ENCODE assay signal across 22 cellular contexts in genomic region chr2:796151-796955, GRCh38.
DNase-seq lines count a peak whose midpoint lies in the region; ATAC-seq, FAIRE-seq and TF ChIP-seq lines count a peak whose summit lies in the region.
"Had no signal": no experiment of that assay in that cellular context is flagged by ENCODE, and none has a peak within 500 bp of the region (broad histone marks: within the 10 kb centered on the region; RNA-seq: fewer than 3 reads in every experiment).

No MANE protein-coding gene starts in this region.

- ATAC-seq in DND-41 (ENCODE audit: insufficient read depth, low read depth) (0 out of 3 replicates have a peak, but pooled peaks have one; percentile 12), foreskin keratinocyte (no peak)

- peaks cover 2 to 3% of the 10 kb centered on the region in 2 experiments; a peak in 2 of 5 replicates for H3K9me3 Mint-ChIP-seq in H9
- H3K9me3 Mint-ChIP-seq in nephron = peaks cover 4% of the 10 kb centered on the region
- H3K9me3 Mint-ChIP-seq in MCF 10A (ENCODE audit: unreplicated experiment) = no peaks in the 10 kb centered on the region

- H3K23me2 ChIP-seq in H9 (ENCODE audit: insufficient read length, low read depth, low read length, poor library complexity, severe bottlenecking) = no peaks in the 10 kb centered on the region
- no peaks in the 10 kb centered on the region for H3K23me2 ChIP-seq in H1 (ENCODE audit: low read depth, low read length)

- H3K36me3 Mint-ChIP-seq in H9 (ENCODE audit: insufficient read depth in 1 of 3, low read depth in 3 of 3) = peaks cover 0 to 4% (median 0%) of the 10 kb centered on the region in 3 experiments; a peak in 1 of 7 replicates
- H3K36me3 Mint-ChIP-seq in nephron (ENCODE audit: low read depth) = no peaks in the 10 kb centered on the region
- H3K36me3 Mint-ChIP-seq in MCF 10A (ENCODE audit: insufficient read depth, unreplicated experiment) = no peaks in the 10 kb centered on the region
- H3K36me3 Mint-ChIP-seq: CD14-positive monocyte had no signal

- H3K9me3 ChIP-seq in DND-41 (ENCODE audit: insufficient read depth, low read length, severe bottlenecking) (no peaks in the 10 kb centered on the region), H9 (ENCODE audit: control insufficient read depth, low read depth, low read length) (no peaks in the 10 kb centered on the region), H1 (ENCODE audit: insufficient read depth in 2 of 2, low read depth in 1 of 2, low read length in 1 of 2) (peaks cover 0 to 2% of the 10 kb centered on the region in 2 experiments; a peak in 1 of 4 replicates), OCI-LY7 (ENCODE audit: low read length) (no peaks in the 10 kb centered on the region)
- H3K9me3 ChIP-seq: A549 had no signal

- TF ChIP-seq CTCF in DND-41 (IDR thresholded peaks at IDR 0.05; ENCODE audit: borderline replicate concordance, extremely low read depth, low read length, poor library complexity, severe bottlenecking) (no peak), H9 (conservative IDR thresholded peaks at IDR 0.05) (no peak), H1 (IDR thresholded peaks at IDR 0.05; ENCODE audit: control extremely low read depth in 1 of 3, insufficient read depth in 1 of 3, low read depth in 1 of 3, low read length in 3 of 3) (no peak), nephron (IDR thresholded peaks at IDR 0.05; ENCODE audit: unreplicated experiment in 3 of 3) (no peak), MCF 10A (IDR thresholded peaks at IDR 0.05; ENCODE audit: unreplicated experiment) (no peak), OCI-LY7 (conservative IDR thresholded peaks at IDR 0.05; ENCODE audit: low read length) (no peak), foreskin keratinocyte (conservative IDR thresholded peaks at IDR 0.05) (no peak)

- H4K5ac ChIP-seq in H9 (ENCODE audit: insufficient read length, low read depth, low read length) (no peak overlapping the region), H1 (ENCODE audit: insufficient read length, low read depth, low read length) (no peak overlapping the region)

- DNase-seq in DND-41 (no peak), H9 (peak; percentile 22), H1 (ENCODE audit: low read depth in 1 of 2, low spot score in 2 of 2) (no peak), MCF 10A (ENCODE audit: unreplicated experiment) (no peak), OCI-LY7 (ENCODE audit: low spot score) (no peak), foreskin keratinocyte (no peak), iPS-NIHi11 (ENCODE audit: low spot score) (no peak)
- DNase-seq: HFFc6, MV-4-11, NCI-H1694, NCI-H2081 treated with DMSO at 0.1 percent for 48 hours, NCI-H2171 treated with DMSO at 0.1 percent for 48 hours, NCI-H524 treated with DMSO at 0.1 percent for 48 hours, NCI-H82, SIG-M5 had no signal

- no peaks in the 10 kb centered on the region for H3K79me2 ChIP-seq in DND-41 (ENCODE audit: insufficient read depth, low read length)
- no peaks in the 10 kb centered on the region for H3K79me2 ChIP-seq in H9 (ENCODE audit: insufficient read depth, low read length)
- H3K79me2 ChIP-seq in H1 (ENCODE audit: control insufficient read depth in 1 of 2, insufficient read depth in 2 of 2, low read length in 2 of 2) = no peaks in the 10 kb centered on the region
- H3K79me2 ChIP-seq in OCI-LY7 (ENCODE audit: insufficient read depth, low read depth, low read length) = no peaks in the 10 kb centered on the region

- no peak overlapping the region for H3K56ac ChIP-seq in H9 (ENCODE audit: insufficient read length, low read depth, low read length)
- H3K56ac ChIP-seq in H1 (replicated peaks; ENCODE audit: insufficient read length, low read depth, low read length) = no peak overlapping the region

- TF ChIP-seq EP300 in H1 (IDR thresholded peaks at IDR 0.05; ENCODE audit: borderline replicate concordance in 1 of 2, low read depth in 2 of 2, low read length in 2 of 2) = no peak

- H3K4me1 ChIP-seq in DND-41 (ENCODE audit: insufficient read depth, low read length) = no peaks in the 10 kb centered on the region
- no peaks in the 10 kb centered on the region for H3K4me1 ChIP-seq in H9 (ENCODE audit: insufficient read depth, low read length)
- peaks cover 0 to 3% (median 0%) of the 10 kb centered on the region in 4 experiments; a peak in 1 of 7 replicates for H3K4me1 ChIP-seq in H1 (replicated peaks in 1 of 4; ENCODE audit: control insufficient read depth in 3 of 4, insufficient read depth in 4 of 4, low read length in 3 of 4)
- H3K4me1 ChIP-seq in OCI-LY7 (ENCODE audit: insufficient read depth, low read length, poor library complexity, severe bottlenecking) = no peaks in the 10 kb centered on the region
- H3K4me1 ChIP-seq in foreskin keratinocyte = no peaks in the 10 kb centered on the region
- H3K4me1 ChIP-seq: A549 had no signal

- H4K91ac ChIP-seq in H9 (ENCODE audit: insufficient read length, low read depth, low read length) (no peak overlapping the region), H1 (replicated peaks; ENCODE audit: insufficient read length, low read length) (no peak overlapping the region)

- CTCF ChIA-PET in H1 (lab: Charles Lee; ENCODE audit: partially characterized antibody) (interaction anchor here (0.6 to 2.7 kb wide), 5 partner anchors 20 to 262 kb away, joined by 3 to 10 read pairs (median 3); no protein-coding TSS in a partner anchor), MCF 10A (lab: Yijun Ruan, JAX) (interaction anchor here (1.0 kb wide), 1 partner anchor 10 kb away, joined by 3 read pairs; no protein-coding TSS in a partner anchor), OCI-LY7 (lab: Charles Lee; ENCODE audit: unreplicated experiment) (no interaction called here)

- H4K8ac ChIP-seq in H9 (replicated peaks; ENCODE audit: insufficient read length, low read depth, low read length) (no peak overlapping the region), H1 (ENCODE audit: extremely low read depth, insufficient read depth, low read length) (peak overlapping the region; percentile 63; the same call in 1 of the 2 replicates)

- no peak overlapping the region for H3K4me3 ChIP-seq in DND-41 (ENCODE audit: low read depth in 1 of 2, low read length in 2 of 2)
- H3K4me3 ChIP-seq in H1 (ENCODE audit: extremely low read depth in 1 of 4, insufficient read depth in 2 of 4, low read depth in 3 of 4, low read length in 4 of 4) = no peak overlapping the region
- no peak overlapping the region for H3K4me3 ChIP-seq in OCI-LY7 (ENCODE audit: low read depth, low read length, poor library complexity, severe bottlenecking)
- H3K4me3 ChIP-seq: A549 had no signal

- no peak overlapping the region for H3T11ph ChIP-seq in H9 (ENCODE audit: low read length)

- WGBS in H9 (ENCODE audit: extremely low coverage, insufficient read length, low lambda C conversion rate) = no CpG with 5 or more reads among the region's 23 CpGs
- WGBS in H1 (ENCODE audit: extremely low coverage in 1 of 2, insufficient coverage in 1 of 2, insufficient read length in 1 of 2, insufficient replicate concordance in 2 of 2, low coverage in 1 of 2, low lambda C conversion rate in 2 of 2, missing lambda C conversion rate in 1 of 2), 2 experiments = 91% methylated on average over 22 of the region's 23 CpGs; no CpG with 5 or more reads in 1 of the 2 experiments

- H3K36me3 ChIP-seq in DND-41 (ENCODE audit: insufficient read depth, low read length) (no peaks in the 10 kb centered on the region), H1 (ENCODE audit: control insufficient read depth in 2 of 4, insufficient read depth in 4 of 4, low read length in 3 of 4) (no peaks in the 10 kb centered on the region), OCI-LY7 (ENCODE audit: insufficient read depth, low read length) (no peaks in the 10 kb centered on the region)

- H2BK5ac ChIP-seq in H9 (ENCODE audit: insufficient read length, low read length) (no peak overlapping the region), H1 (ENCODE audit: low read depth, low read length) (no peak overlapping the region)

- H3K4me3 Mint-ChIP-seq in H9 (no peak overlapping the region), nephron (no peak overlapping the region), MCF 10A (ENCODE audit: unreplicated experiment) (no peak overlapping the region)
- H3K4me3 Mint-ChIP-seq: B cell, CD14-positive monocyte, HFFc6 had no signal

- no peaks in the 10 kb centered on the region for H3K9me2 ChIP-seq in OCI-LY7 (ENCODE audit: insufficient read depth, low read length)

- H2AK5ac ChIP-seq in H9 (ENCODE audit: insufficient read length, low read length) (no peak overlapping the region), H1 (ENCODE audit: low read depth, low read length) (no peak overlapping the region)

- no peak overlapping the region for H2AFZ ChIP-seq in DND-41 (ENCODE audit: low read depth, low read length)
- no peak overlapping the region for H2AFZ ChIP-seq in H9 (ENCODE audit: low read length)
- H2AFZ ChIP-seq in H1 (ENCODE audit: low read length) = no peak overlapping the region
- no peak overlapping the region for H2AFZ ChIP-seq in OCI-LY7 (ENCODE audit: low read length)

- H3K27ac ChIP-seq in DND-41 (ENCODE audit: low read length) (no peak overlapping the region), H9 (ENCODE audit: insufficient read length, low read depth, low read length) (no peak overlapping the region), H1 (ENCODE audit: low read depth, low read length) (no peak overlapping the region), OCI-LY7 (ENCODE audit: low read depth, low read length, poor library complexity, severe bottlenecking) (no peak overlapping the region), foreskin keratinocyte (no peak overlapping the region)
- H3K27ac ChIP-seq: A549, HL-60, KMS-11 had no signal

- H2BK15ac ChIP-seq in H9 (ENCODE audit: low read depth, low read length) (no peak overlapping the region), H1 (ENCODE audit: low read length) (no peak overlapping the region)

- H3K18ac ChIP-seq in H9 (ENCODE audit: insufficient read length, low read depth, low read length) (no peak overlapping the region), H1 (ENCODE audit: extremely low read depth, low read length) (no peak overlapping the region)

- no peak overlapping the region for H2BK12ac ChIP-seq in H9 (ENCODE audit: insufficient read length, low read depth, low read length)
- H2BK12ac ChIP-seq in H1 (ENCODE audit: low read depth, low read length) = no peak overlapping the region

- no peaks in the 10 kb centered on the region for H4K20me1 ChIP-seq in DND-41 (ENCODE audit: insufficient read depth, low read length)
- no peaks in the 10 kb centered on the region for H4K20me1 ChIP-seq in H9 (ENCODE audit: control insufficient read depth, insufficient read depth, insufficient read length)
- H4K20me1 ChIP-seq in H1 (replicated peaks in 1 of 2; ENCODE audit: control insufficient read depth in 1 of 2, insufficient read depth in 2 of 2, low read length in 2 of 2) = no peaks in the 10 kb centered on the region
- H4K20me1 ChIP-seq in OCI-LY7 (ENCODE audit: insufficient read depth, low read length) = no peaks in the 10 kb centered on the region

- intact Hi-C loops in MCF 10A (cut with micrococcal nuclease) (no loop called here), OCI-LY7 (cut with micrococcal nuclease; ENCODE audit: unreplicated experiment) (no loop called here)

- TF ChIP-seq POLR2A in H1 (IDR thresholded peaks at IDR 0.05; ENCODE audit: control extremely low read depth in 1 of 2, low read depth in 2 of 2, low read length in 2 of 2) = no peak

- H3K9ac ChIP-seq in DND-41 (ENCODE audit: low read depth, low read length) (no peak overlapping the region), H9 (ENCODE audit: extremely low read depth, insufficient read length, low read length) (no peak overlapping the region), H1 (replicated peaks in 1 of 4; ENCODE audit: extremely low read depth in 1 of 4, low read depth in 3 of 4, low read length in 3 of 4) (no peak overlapping the region)
- H3K9ac ChIP-seq: KMS-11 had no signal

- H2BK120ac ChIP-seq in H9 (ENCODE audit: low read depth, low read length, poor library complexity, severe bottlenecking) (no peak overlapping the region), H1 (replicated peaks; ENCODE audit: low read depth, low read length) (no peak overlapping the region)

- no peak overlapping the region for H3K23ac ChIP-seq in H9 (ENCODE audit: insufficient read length, low read depth, low read length)
- H3K23ac ChIP-seq in H1 (ENCODE audit: insufficient read length) = no peak overlapping the region

- H3K27ac Mint-ChIP-seq in H9 (no peak overlapping the region), nephron (peak overlapping the region; percentile 94 to 96 (median 95)), MCF 10A (ENCODE audit: low read depth, unreplicated experiment) (no peak overlapping the region)
- H3K27ac Mint-ChIP-seq: B cell, CD14-positive monocyte, HFFc6 had no signal

- H2BK20ac ChIP-seq in H9 (ENCODE audit: low read depth, low read length, poor library complexity, severe bottlenecking) = no peak overlapping the region
- H2BK20ac ChIP-seq in H1 (ENCODE audit: low read length) = no peak overlapping the region

- no peak overlapping the region for H3K4me2 ChIP-seq in DND-41 (ENCODE audit: insufficient read depth, low read length)
- H3K4me2 ChIP-seq in H9 (ENCODE audit: insufficient read depth, insufficient read length, low read length) = no peak overlapping the region
- no peak overlapping the region for H3K4me2 ChIP-seq in H1 (ENCODE audit: insufficient read depth in 1 of 2, low read depth in 2 of 2, low read length in 2 of 2)
- no peak overlapping the region for H3K4me2 ChIP-seq in OCI-LY7 (ENCODE audit: low read length)
- H3K4me2 ChIP-seq: A549, KMS-11 had no signal

- no peak overlapping the region for H3K4ac ChIP-seq in H9 (ENCODE audit: low read depth, low read length)
- no peak overlapping the region for H3K4ac ChIP-seq in H1 (replicated peaks; ENCODE audit: insufficient read length, low read depth, low read length)

- FAIRE-seq in H1 (lab: Jason Lieb, UNC) = no peak
- FAIRE-seq: A549, H54 had no signal

- no peaks in the 10 kb centered on the region for H3K27me3 ChIP-seq in DND-41 (ENCODE audit: insufficient read depth, low read length, poor library complexity)
- no peaks in the 10 kb centered on the region for H3K27me3 ChIP-seq in H9 (ENCODE audit: insufficient read depth, low read length)
- H3K27me3 ChIP-seq in H1 (replicated peaks in 1 of 4; ENCODE audit: control insufficient read depth in 3 of 4, extremely low read depth in 1 of 4, insufficient read depth in 3 of 4, low read length in 3 of 4) = peaks cover 0 to 3% (median 0%) of the 10 kb centered on the region in 4 experiments; a peak in 2 of 7 replicates
- H3K27me3 ChIP-seq in foreskin keratinocyte = no peaks in the 10 kb centered on the region

- H3K27me3 Mint-ChIP-seq in H9 (ENCODE audit: low read depth) (peaks cover 6% of the 10 kb centered on the region), nephron (ENCODE audit: low read depth) (peaks cover 11% of the 10 kb centered on the region), MCF 10A (ENCODE audit: insufficient read depth, unreplicated experiment) (no peaks in the 10 kb centered on the region)

- H3K79me1 ChIP-seq in H9 (ENCODE audit: insufficient read depth, low read depth, low read length, poor library complexity, severe bottlenecking) = no peaks in the 10 kb centered on the region
- no peaks in the 10 kb centered on the region for H3K79me1 ChIP-seq in H1 (ENCODE audit: low read depth, low read length)

- H3K4me1 Mint-ChIP-seq in H9 (peaks cover 9 to 11% of the 10 kb centered on the region in 2 experiments), nephron (peaks cover 59% of the 10 kb centered on the region), MCF 10A (ENCODE audit: insufficient read depth, unreplicated experiment) (no peaks in the 10 kb centered on the region)
- H3K4me1 Mint-ChIP-seq: B cell, CD14-positive monocyte had no signal

- POLR2A ChIA-PET in H1 (lab: Charles Lee; ENCODE audit: partially characterized antibody) (interaction anchor here (1.0 kb wide), 1 partner anchor 22 kb away, joined by 5 read pairs; no protein-coding TSS in a partner anchor), MCF 10A (lab: Yijun Ruan, JAX) (no interaction called here), OCI-LY7 (lab: Charles Lee) (no interaction called here)

- no peak for TF ChIP-seq RAD21 in H1 (IDR thresholded peaks at IDR 0.05 in 1 of 2, conservative IDR thresholded peaks at IDR 0.05 in 1 of 2; ENCODE audit: low read depth in 2 of 2, low read length in 2 of 2)

- H3K14ac ChIP-seq in H9 (ENCODE audit: insufficient read depth, low read length) (no peak overlapping the region), H1 (ENCODE audit: insufficient read length) (no peak overlapping the region)

- BruUV-seq in MCF 10A (replicated peaks; lab: Mats Ljungman, UMichigan) (no TSS peak), OCI-LY7 (replicated peaks; lab: Mats Ljungman, UMichigan) (no TSS peak)

Comparison
In these comparisons a context has a peak if more than half of its experiments do, and no peak if none do; other contexts are left out.
1. H3K27ac Mint-ChIP-seq: peak in nephron (3 of 3); none in H9 (0 of 3) and MCF 10A (single experiment).